8 cellular contexts compared by ENCODE assay signal in the genomic region with DNA sequence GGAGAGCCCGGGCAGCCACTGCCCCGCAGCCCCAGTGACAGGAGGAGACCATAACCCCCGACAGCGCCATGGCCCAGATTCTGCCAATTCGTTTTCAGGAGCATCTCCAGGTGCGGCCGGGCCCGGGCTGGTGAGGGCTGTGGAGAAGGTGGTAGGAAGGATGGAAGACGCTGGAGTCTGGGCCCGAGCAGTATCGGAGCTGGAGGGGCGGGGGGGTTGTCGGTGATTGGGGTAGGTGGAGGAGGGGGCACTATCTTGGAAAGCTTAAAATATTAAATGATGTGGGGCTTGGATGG. TPM values are rescaled to one million over a fixed set of nuclear protein-coding genes. Genes with fewer than 3 reads are reported as not detected.
DNase-seq lines count a peak whose midpoint lies in the region; ATAC-seq, FAIRE-seq and TF ChIP-seq lines count a peak whose summit lies in the region.

No MANE protein-coding gene starts in this region.

- H3K27me3 Mint-ChIP-seq in activated CD4-positive, alpha-beta memory T cell treated with anti-CD3 and anti-CD28 coated beads for 36 hours, result no peaks in the 10 kb centered on the region
- no peaks in the 10 kb centered on the region for H3K27me3 Mint-ChIP-seq in stimulated activated naive B cell treated with anti-CD40 and anti-IgM and Interleukin-4, amounts not matched to agents 10 μg/mL and 1 μg/mL and 100 μg/mL, for 72 hours

- no TSS peak for BruUV-seq in HCT116 (replicated peaks; lab: Mats Ljungman, UMichigan)

- H3K9ac ChIP-seq in HCT116 (ENCODE audit: low read length), result peak overlapping the region; percentile 98

- H3K36me3 Mint-ChIP-seq in activated CD4-positive, alpha-beta memory T cell treated with anti-CD3 and anti-CD28 coated beads for 36 hours, result peaks cover 25% of the 10 kb centered on the region
- H3K36me3 Mint-ChIP-seq in stimulated activated naive B cell treated with anti-CD40 and anti-IgM and Interleukin-4, amounts not matched to agents 10 μg/mL and 1 μg/mL and 100 μg/mL, for 72 hours, result peaks cover 11 to 24% of the 10 kb centered on the region in 2 donors

- H3K27me3 ChIP-seq in HCT116 (ENCODE audit: insufficient read depth, low read length), result no peaks in the 10 kb centered on the region

- peaks cover 19 to 32% of the 10 kb centered on the region in 2 experiments for H3K4me1 ChIP-seq in HCT116 (ENCODE audit: control insufficient read depth in 1 of 2, insufficient read depth in 2 of 2, low read length in 2 of 2)

- peaks cover 69% of the 10 kb centered on the region for H3K79me2 ChIP-seq in HCT116 (ENCODE audit: insufficient read depth, low read length)

- no peak for TF ChIP-seq CTCF in HCT116 (IDR thresholded peaks at IDR 0.05 in 2 of 3, conservative IDR thresholded peaks at IDR 0.05 in 1 of 3; ENCODE audit: borderline replicate concordance in 1 of 3, insufficient read depth in 1 of 3, low read depth in 2 of 3, low read length in 2 of 3)

- H3K9me3 ChIP-seq in HCT116 (ENCODE audit: control insufficient read depth in 1 of 2, insufficient read depth in 1 of 2, low read depth in 1 of 2, low read length in 2 of 2), result no peaks in the 10 kb centered on the region

- H3K27ac Mint-ChIP-seq in activated CD4-positive, alpha-beta memory T cell treated with anti-CD3 and anti-CD28 coated beads for 36 hours, result peak overlapping the region; percentile 100
- H3K27ac Mint-ChIP-seq in stimulated activated naive B cell treated with anti-CD40 and anti-IgM and Interleukin-4, amounts not matched to agents 10 μg/mL and 1 μg/mL and 100 μg/mL, for 72 hours, result peak overlapping the region; percentile 97

- POLR2A ChIA-PET in HCT116 (lab: Charles Lee), result interaction anchor here (0.7 to 2.4 kb wide), 6 partner anchors 9 to 102 kb away, joined by 3 to 9 read pairs (median 6); no protein-coding TSS in a partner anchor
- POLR2A ChIA-PET in activated CD4-positive, alpha-beta memory T cell treated with anti-CD3 and anti-CD28 coated beads for 36 hours (lab: Charles Lee), result interaction anchor here (0.8 to 4.9 kb wide), 10 partner anchors 9 to 513 kb away, joined by 3 to 36 read pairs (median 5); a partner anchor contains a TSS

- DNase-seq in HCT116 (ENCODE audit: low read depth, low spot score) (no peak), GM12891 (ENCODE audit: insufficient read length, low spot score) (no peak), RKO (ENCODE audit: low spot score) (no peak)
- no peak for DNase-seq in activated CD4-positive, alpha-beta memory T cell treated with anti-CD3 and anti-CD28 coated beads for 36 hours
- DNase-seq in stimulated activated naive B cell treated with anti-CD40 and anti-IgM and Interleukin-4, amounts not matched to agents 10 μg/mL and 1 μg/mL and 100 μg/mL, for 72 hours, result no peak

- peak overlapping the region; percentile 94 for H3K4me3 Mint-ChIP-seq in activated CD4-positive, alpha-beta memory T cell treated with anti-CD3 and anti-CD28 coated beads for 36 hours
- peak overlapping the region; percentile 88 to 92 for H3K4me3 Mint-ChIP-seq in stimulated activated naive B cell treated with anti-CD40 and anti-IgM and Interleukin-4, amounts not matched to agents 10 μg/mL and 1 μg/mL and 100 μg/mL, for 72 hours

- H3K4me1 Mint-ChIP-seq in activated CD4-positive, alpha-beta memory T cell treated with anti-CD3 and anti-CD28 coated beads for 36 hours (ENCODE audit: low read depth), result peaks cover 50% of the 10 kb centered on the region
- peaks cover 15 to 40% of the 10 kb centered on the region in 2 donors for H3K4me1 Mint-ChIP-seq in stimulated activated naive B cell treated with anti-CD40 and anti-IgM and Interleukin-4, amounts not matched to agents 10 μg/mL and 1 μg/mL and 100 μg/mL, for 72 hours

- H3K4me3 ChIP-seq in HCT116 (replicated peaks in 1 of 2; ENCODE audit: low read depth in 1 of 2, low read length in 2 of 2), result peak overlapping the region; percentile 85 to 95
- H3K4me3 ChIP-seq in iPS-11a (ENCODE audit: low read depth, low read length), result peak overlapping the region; percentile 89

- intact Hi-C loops in HCT116 (cut with micrococcal nuclease), result no loop called here
- intact Hi-C loops in activated CD4-positive, alpha-beta memory T cell treated with anti-CD3 and anti-CD28 coated beads for 36 hours (cut with micrococcal nuclease), result no loop called here

- peaks cover 32% of the 10 kb centered on the region; the same call in 1 of the 2 replicates for H4K20me1 ChIP-seq in HCT116 (ENCODE audit: insufficient read depth)

- H3K9me3 Mint-ChIP-seq in activated CD4-positive, alpha-beta memory T cell treated with anti-CD3 and anti-CD28 coated beads for 36 hours, result no peaks in the 10 kb centered on the region
- H3K9me3 Mint-ChIP-seq in stimulated activated naive B cell treated with anti-CD40 and anti-IgM and Interleukin-4, amounts not matched to agents 10 μg/mL and 1 μg/mL and 100 μg/mL, for 72 hours, result no peaks in the 10 kb centered on the region

- RAD21 ChIA-PET in HCT116 (lab: Charles Lee; ENCODE audit: low non-redundant PET in 1 of 2, low total read pairs in 2 of 2, uncharacterized antibody in 2 of 2, unreplicated experiment in 2 of 2), result interaction anchor here in 1 of 2 experiments (1.2 kb wide), 1 partner anchor 55 kb away, joined by 3 read pairs; a partner anchor contains a TSS

- TF ChIP-seq POLR2A in HCT116 (IDR thresholded peaks at IDR 0.05; ENCODE audit: borderline replicate concordance, extremely low read depth, insufficient read depth, insufficient read length), result no peak
- no peak for TF ChIP-seq POLR2A in GM12891 (IDR thresholded peaks at IDR 0.05; ENCODE audit: low read depth, low read length)

- no peak for TF ChIP-seq RAD21 in HCT116 (IDR thresholded peaks at IDR 0.05; ENCODE audit: low read depth)

- H3K4me2 ChIP-seq in HCT116 (ENCODE audit: low read length), result peak overlapping the region; percentile 82

- ATAC-seq in HCT116 (no peak), HG02840 (IDR thresholded peaks at IDR 0.05; ENCODE audit: low FRiP score, unreplicated experiment) (no peak), GM21723 (IDR thresholded peaks at IDR 0.05; ENCODE audit: unreplicated experiment) (no peak)
- ATAC-seq in stimulated activated naive B cell treated with anti-CD40 and anti-IgM and Interleukin-4, amounts not matched to agents 10 μg/mL and 1 μg/mL and 100 μg/mL, for 72 hours (replicated peaks), result peak; percentile 8

- CTCF ChIA-PET in HCT116 (lab: Charles Lee), result interaction anchor here (1.9 kb wide), 1 partner anchor 13 kb away, joined by 4 read pairs; no protein-coding TSS in a partner anchor
- CTCF ChIA-PET in activated CD4-positive, alpha-beta memory T cell treated with anti-CD3 and anti-CD28 coated beads for 36 hours (lab: Charles Lee), result interaction anchor here (1.3 kb wide), 1 partner anchor 310 kb away, joined by 4 read pairs; no protein-coding TSS in a partner anchor

- H3K27ac ChIP-seq in HCT116 (ENCODE audit: low read depth, low read length), result peak overlapping the region; percentile 94

- FAIRE-seq in GM12891 (lab: Jason Lieb, UNC), result no peak

- H3K36me3 ChIP-seq in HCT116 (ENCODE audit: control insufficient read depth in 1 of 2, insufficient read depth in 2 of 2, low read length in 2 of 2), result peaks cover 6 to 8% of the 10 kb centered on the region in 2 experiments; a peak in 2 of 4 replicates

- no peaks in the 10 kb centered on the region for H3K9me2 ChIP-seq in HCT116 (ENCODE audit: insufficient read depth)

- H2AFZ ChIP-seq in HCT116 (ENCODE audit: low read depth, low read length, poor library complexity, severe bottlenecking), result no peak overlapping the region

TF ChIP-seq in HCT116, 20 proteins besides CTCF, POLR2A, EP300 and RAD21 (continues in another document):
- TF ChIP-seq ZFX (IDR thresholded peaks at IDR 0.05), result peak; percentile 47
- no peak for TF ChIP-seq SP1 (IDR thresholded peaks at IDR 0.05; ENCODE audit: low read depth)
- TF ChIP-seq, protein P1, sequence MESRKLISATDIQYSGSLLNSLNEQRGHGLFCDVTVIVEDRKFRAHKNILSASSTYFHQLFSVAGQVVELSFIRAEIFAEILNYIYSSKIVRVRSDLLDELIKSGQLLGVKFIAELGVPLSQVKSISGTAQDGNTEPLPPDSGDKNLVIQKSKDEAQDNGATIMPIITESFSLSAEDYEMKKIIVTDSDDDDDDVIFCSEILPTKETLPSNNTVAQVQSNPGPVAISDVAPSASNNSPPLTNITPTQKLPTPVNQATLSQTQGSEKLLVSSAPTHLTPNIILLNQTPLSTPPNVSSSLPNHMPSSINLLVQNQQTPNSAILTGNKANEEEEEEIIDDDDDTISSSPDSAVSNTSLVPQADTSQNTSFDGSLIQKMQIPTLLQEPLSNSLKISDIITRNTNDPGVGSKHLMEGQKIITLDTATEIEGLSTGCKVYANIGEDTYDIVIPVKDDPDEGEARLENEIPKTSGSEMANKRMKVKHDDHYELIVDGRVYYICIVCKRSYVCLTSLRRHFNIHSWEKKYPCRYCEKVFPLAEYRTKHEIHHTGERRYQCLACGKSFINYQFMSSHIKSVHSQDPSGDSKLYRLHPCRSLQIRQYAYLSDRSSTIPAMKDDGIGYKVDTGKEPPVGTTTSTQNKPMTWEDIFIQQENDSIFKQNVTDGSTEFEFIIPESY (IDR thresholded peaks at IDR 0.05; ENCODE audit: extremely low read depth, insufficient replicate concordance, low read length), result no peak

TF ChIP-seq in GM12891, 5 proteins besides CTCF, POLR2A, EP300 and RAD21:
- TF ChIP-seq POU2F2 (IDR thresholded peaks at IDR 0.05; ENCODE audit: low read depth, low read length), result no peak
- TF ChIP-seq POLR2AphosphoS5 (IDR thresholded peaks at IDR 0.05; ENCODE audit: low read depth, low read length), result no peak; the same call in 1 of the 2 replicates
- no peak for TF ChIP-seq PAX5 (IDR thresholded peaks at IDR 0.05; ENCODE audit: insufficient read depth, low read length, severe bottlenecking)
- no peak for TF ChIP-seq TAF1 (IDR thresholded peaks at IDR 0.05; ENCODE audit: low read depth, low read length)
- no peak for TF ChIP-seq SPI1 (IDR thresholded peaks at IDR 0.05; ENCODE audit: low read depth, low read length)

RNA-seq across cellular contexts. Expression of a gene that starts 0.3 kb away (rescaled TPM):
- 351 TPM for total RNA-seq in HCT116 (2021; ENCODE audit: unreplicated experiment)
- 165 TPM in 2 replicates for polyA plus RNA-seq in HCT116 (2012)
- total RNA-seq in activated CD4-positive, alpha-beta memory T cell treated with anti-CD3 and anti-CD28 coated beads for 36 hours, result 100 to 1,000 TPM; 203 to 206 TPM
- polyA plus RNA-seq in GM12891 (2012; ENCODE audit: low read depth, missing spikeins), result 81.0 TPM

RNA-seq across cellular contexts. Expression of a gene that starts 54.6 kb away (rescaled TPM):
- total RNA-seq in HCT116 (2021; ENCODE audit: unreplicated experiment), result 58.7 TPM
- 28.1 and 38.5 TPM in 2 replicates for polyA plus RNA-seq in HCT116 (2012)
- total RNA-seq in activated CD4-positive, alpha-beta memory T cell treated with anti-CD3 and anti-CD28 coated beads for 36 hours, result 10 to 100 TPM; 17.9 to 19.0 TPM
- polyA plus RNA-seq in GM12891 (2012; ENCODE audit: low read depth, missing spikeins), result 9.6 TPM

Comparison
In these comparisons a context has a peak if more than half of its experiments do, and no peak if none do; other contexts are left out.
1. ATAC-seq: peak in stimulated activated naive B cell treated with anti-CD40 and anti-IgM and Interleukin-4, amounts not matched to agents 10 μg/mL and 1 μg/mL and 100 μg/mL, for 72 hours (2 of 2); none in HCT116 (single experiment), HG02840 (single experiment) and GM21723 (single experiment).